2 cellular contexts compared by ENCODE assay signal in the genomic region with DNA sequence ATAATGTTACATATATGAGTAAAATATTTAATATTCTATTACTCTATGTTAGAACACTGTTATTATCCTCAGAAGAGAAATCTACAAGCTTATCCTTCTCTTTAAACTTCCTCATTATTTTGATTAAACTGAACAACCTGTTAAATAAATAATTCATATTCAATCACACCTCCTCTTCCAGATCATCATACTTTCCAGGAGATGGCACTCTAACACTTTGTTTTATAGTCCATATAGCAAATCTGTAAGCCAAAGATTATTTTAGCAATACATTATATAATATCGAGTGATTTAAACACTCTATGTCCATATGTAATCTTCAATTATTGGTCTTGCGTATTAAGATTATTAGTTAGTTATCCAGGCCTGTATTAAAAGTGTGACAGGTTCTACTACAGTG.
TF ChIP-seq lines count a peak whose summit lies in the region.

No MANE protein-coding gene starts in this region.

TF ChIP-seq in GM12878, 131 proteins besides CTCF, POLR2A, EP300 and RAD21 (continued from another document and continues in another):
- TF ChIP-seq, protein P1, sequence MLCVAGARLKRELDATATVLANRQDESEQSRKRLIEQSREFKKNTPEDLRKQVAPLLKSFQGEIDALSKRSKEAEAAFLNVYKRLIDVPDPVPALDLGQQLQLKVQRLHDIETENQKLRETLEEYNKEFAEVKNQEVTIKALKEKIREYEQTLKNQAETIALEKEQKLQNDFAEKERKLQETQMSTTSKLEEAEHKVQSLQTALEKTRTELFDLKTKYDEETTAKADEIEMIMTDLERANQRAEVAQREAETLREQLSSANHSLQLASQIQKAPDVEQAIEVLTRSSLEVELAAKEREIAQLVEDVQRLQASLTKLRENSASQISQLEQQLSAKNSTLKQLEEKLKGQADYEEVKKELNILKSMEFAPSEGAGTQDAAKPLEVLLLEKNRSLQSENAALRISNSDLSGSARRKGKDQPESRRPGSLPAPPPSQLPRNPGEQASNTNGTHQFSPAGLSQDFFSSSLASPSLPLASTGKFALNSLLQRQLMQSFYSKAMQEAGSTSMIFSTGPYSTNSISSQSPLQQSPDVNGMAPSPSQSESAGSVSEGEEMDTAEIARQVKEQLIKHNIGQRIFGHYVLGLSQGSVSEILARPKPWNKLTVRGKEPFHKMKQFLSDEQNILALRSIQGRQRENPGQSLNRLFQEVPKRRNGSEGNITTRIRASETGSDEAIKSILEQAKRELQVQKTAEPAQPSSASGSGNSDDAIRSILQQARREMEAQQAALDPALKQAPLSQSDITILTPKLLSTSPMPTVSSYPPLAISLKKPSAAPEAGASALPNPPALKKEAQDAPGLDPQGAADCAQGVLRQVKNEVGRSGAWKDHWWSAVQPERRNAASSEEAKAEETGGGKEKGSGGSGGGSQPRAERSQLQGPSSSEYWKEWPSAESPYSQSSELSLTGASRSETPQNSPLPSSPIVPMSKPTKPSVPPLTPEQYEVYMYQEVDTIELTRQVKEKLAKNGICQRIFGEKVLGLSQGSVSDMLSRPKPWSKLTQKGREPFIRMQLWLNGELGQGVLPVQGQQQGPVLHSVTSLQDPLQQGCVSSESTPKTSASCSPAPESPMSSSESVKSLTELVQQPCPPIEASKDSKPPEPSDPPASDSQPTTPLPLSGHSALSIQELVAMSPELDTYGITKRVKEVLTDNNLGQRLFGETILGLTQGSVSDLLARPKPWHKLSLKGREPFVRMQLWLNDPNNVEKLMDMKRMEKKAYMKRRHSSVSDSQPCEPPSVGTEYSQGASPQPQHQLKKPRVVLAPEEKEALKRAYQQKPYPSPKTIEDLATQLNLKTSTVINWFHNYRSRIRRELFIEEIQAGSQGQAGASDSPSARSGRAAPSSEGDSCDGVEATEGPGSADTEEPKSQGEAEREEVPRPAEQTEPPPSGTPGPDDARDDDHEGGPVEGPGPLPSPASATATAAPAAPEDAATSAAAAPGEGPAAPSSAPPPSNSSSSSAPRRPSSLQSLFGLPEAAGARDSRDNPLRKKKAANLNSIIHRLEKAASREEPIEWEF (IDR thresholded peaks at IDR 0.05; ENCODE audit: insufficient replicate concordance, low read depth, low read length): no peak
- TF ChIP-seq ZSCAN29 (IDR thresholded peaks at IDR 0.05) (no peak), CEBPB (IDR thresholded peaks at IDR 0.05; ENCODE audit: borderline replicate concordance in 1 of 2, low read depth in 2 of 2, low read length in 2 of 2) (no peak), PAX5 (IDR thresholded peaks at IDR 0.05; ENCODE audit: borderline replicate concordance, low read depth, low read length) (no peak), EGR1 (IDR thresholded peaks at IDR 0.05; ENCODE audit: borderline replicate concordance in 1 of 2, low read depth in 2 of 2, low read length in 2 of 2) (no peak), SUPT20H (IDR thresholded peaks at IDR 0.05; ENCODE audit: borderline replicate concordance, control insufficient read depth, low read depth, low read length) (no peak), ZNF622 (IDR thresholded peaks at IDR 0.05) (no peak), RBBP5 (conservative IDR thresholded peaks at IDR 0.05) (no peak)
- TF ChIP-seq, protein P2, sequence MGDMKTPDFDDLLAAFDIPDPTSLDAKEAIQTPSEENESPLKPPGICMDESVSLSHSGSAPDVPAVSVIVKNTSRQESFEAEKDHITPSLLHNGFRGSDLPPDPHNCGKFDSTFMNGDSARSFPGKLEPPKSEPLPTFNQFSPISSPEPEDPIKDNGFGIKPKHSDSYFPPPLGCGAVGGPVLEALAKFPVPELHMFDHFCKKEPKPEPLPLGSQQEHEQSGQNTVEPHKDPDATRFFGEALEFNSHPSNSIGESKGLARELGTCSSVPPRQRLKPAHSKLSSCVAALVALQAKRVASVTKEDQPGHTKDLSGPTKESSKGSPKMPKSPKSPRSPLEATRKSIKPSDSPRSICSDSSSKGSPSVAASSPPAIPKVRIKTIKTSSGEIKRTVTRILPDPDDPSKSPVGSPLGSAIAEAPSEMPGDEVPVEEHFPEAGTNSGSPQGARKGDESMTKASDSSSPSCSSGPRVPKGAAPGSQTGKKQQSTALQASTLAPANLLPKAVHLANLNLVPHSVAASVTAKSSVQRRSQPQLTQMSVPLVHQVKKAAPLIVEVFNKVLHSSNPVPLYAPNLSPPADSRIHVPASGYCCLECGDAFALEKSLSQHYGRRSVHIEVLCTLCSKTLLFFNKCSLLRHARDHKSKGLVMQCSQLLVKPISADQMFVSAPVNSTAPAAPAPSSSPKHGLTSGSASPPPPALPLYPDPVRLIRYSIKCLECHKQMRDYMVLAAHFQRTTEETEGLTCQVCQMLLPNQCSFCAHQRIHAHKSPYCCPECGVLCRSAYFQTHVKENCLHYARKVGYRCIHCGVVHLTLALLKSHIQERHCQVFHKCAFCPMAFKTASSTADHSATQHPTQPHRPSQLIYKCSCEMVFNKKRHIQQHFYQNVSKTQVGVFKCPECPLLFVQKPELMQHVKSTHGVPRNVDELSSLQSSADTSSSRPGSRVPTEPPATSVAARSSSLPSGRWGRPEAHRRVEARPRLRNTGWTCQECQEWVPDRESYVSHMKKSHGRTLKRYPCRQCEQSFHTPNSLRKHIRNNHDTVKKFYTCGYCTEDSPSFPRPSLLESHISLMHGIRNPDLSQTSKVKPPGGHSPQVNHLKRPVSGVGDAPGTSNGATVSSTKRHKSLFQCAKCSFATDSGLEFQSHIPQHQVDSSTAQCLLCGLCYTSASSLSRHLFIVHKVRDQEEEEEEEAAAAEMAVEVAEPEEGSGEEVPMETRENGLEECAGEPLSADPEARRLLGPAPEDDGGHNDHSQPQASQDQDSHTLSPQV (IDR thresholded peaks at IDR 0.05): no peak
- TF ChIP-seq, protein P3, sequence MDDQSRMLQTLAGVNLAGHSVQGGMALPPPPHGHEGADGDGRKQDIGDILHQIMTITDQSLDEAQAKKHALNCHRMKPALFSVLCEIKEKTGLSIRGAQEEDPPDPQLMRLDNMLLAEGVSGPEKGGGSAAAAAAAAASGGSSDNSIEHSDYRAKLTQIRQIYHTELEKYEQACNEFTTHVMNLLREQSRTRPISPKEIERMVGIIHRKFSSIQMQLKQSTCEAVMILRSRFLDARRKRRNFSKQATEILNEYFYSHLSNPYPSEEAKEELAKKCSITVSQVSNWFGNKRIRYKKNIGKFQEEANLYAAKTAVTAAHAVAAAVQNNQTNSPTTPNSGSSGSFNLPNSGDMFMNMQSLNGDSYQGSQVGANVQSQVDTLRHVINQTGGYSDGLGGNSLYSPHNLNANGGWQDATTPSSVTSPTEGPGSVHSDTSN (IDR thresholded peaks at IDR 0.05; ENCODE audit: insufficient replicate concordance, low read depth, low read length): no peak

TF ChIP-seq in neural cell, 6 proteins besides CTCF, POLR2A, EP300 and RAD21 (continued from another document):
- TF ChIP-seq, protein P4, sequence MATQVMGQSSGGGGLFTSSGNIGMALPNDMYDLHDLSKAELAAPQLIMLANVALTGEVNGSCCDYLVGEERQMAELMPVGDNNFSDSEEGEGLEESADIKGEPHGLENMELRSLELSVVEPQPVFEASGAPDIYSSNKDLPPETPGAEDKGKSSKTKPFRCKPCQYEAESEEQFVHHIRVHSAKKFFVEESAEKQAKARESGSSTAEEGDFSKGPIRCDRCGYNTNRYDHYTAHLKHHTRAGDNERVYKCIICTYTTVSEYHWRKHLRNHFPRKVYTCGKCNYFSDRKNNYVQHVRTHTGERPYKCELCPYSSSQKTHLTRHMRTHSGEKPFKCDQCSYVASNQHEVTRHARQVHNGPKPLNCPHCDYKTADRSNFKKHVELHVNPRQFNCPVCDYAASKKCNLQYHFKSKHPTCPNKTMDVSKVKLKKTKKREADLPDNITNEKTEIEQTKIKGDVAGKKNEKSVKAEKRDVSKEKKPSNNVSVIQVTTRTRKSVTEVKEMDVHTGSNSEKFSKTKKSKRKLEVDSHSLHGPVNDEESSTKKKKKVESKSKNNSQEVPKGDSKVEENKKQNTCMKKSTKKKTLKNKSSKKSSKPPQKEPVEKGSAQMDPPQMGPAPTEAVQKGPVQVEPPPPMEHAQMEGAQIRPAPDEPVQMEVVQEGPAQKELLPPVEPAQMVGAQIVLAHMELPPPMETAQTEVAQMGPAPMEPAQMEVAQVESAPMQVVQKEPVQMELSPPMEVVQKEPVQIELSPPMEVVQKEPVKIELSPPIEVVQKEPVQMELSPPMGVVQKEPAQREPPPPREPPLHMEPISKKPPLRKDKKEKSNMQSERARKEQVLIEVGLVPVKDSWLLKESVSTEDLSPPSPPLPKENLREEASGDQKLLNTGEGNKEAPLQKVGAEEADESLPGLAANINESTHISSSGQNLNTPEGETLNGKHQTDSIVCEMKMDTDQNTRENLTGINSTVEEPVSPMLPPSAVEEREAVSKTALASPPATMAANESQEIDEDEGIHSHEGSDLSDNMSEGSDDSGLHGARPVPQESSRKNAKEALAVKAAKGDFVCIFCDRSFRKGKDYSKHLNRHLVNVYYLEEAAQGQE (IDR thresholded peaks at IDR 0.05; ENCODE audit: borderline replicate concordance): no peak
- TF ChIP-seq MXI1 (conservative IDR thresholded peaks at IDR 0.05; ENCODE audit: poor library complexity, severe bottlenecking): no peak
